In genomic region chr7:101065162-101065561, GRCh38 we compare ENCODE assay signal across 17 cellular contexts. TPM values are rescaled to one million over a fixed set of nuclear protein-coding genes. Genes with fewer than 3 reads are reported as not detected.
"Had no signal": no experiment of that assay in that cellular context is flagged by ENCODE, and none has a peak within 500 bp of the region (broad histone marks: within the 10 kb centered on the region; RNA-seq: fewer than 3 reads in every experiment).

No MANE protein-coding gene starts in this region.

RNA-seq across cellular contexts. Expression of gene MUC17, which starts 45.3 kb away (rescaled TPM):
- total RNA-seq: activated B cell treated with CpG ODN at 0.5 μM for 24 hours; activated CD4-positive, alpha-beta memory T cell treated with anti-CD3 and anti-CD28 coated beads for 36 hours; activated CD4-positive, alpha-beta T cell treated with anti-CD3 and anti-CD28 coated beads, Interleukin-2, amount 10 ng/mL, durations not matched to agents 24 days and 14 days; activated CD8-positive, alpha-beta memory T cell treated with anti-CD3 and anti-CD28 coated beads for 36 hours; activated CD8-positive, alpha-beta T cell treated with anti-CD3 and anti-CD28 coated beads for 36 hours; activated naive CD4-positive, alpha-beta T cell treated with anti-CD3 and anti-CD28 coated beads for 36 hours; activated naive CD4-positive, alpha-beta T cell treated with anti-CD3 and anti-CD28 coated beads, Interleukin-2, amount 50 U/mL, for 72 hours; activated naive CD8-positive, alpha-beta T cell treated with anti-CD3 and anti-CD28 coated beads for 36 hours; activated T-cell treated with anti-CD3 and anti-CD28 coated beads, Interleukin-2, amount 50 U/mL, for 4 hours; activated T-cell treated with anti-CD3 and anti-CD28 coated beads, Interleukin-2, amount 50 U/mL, for 72 hours; activated T-helper 1 cell treated with anti-CD3 and anti-CD28 coated beads, Interleukin-12 subunit alpha, Interleukin-12 subunit beta, Interleukin-2, Interleukin-4 antibody, amounts not matched to agents 30 ng/mL and 10 ng/mL and 1 ng/mL, durations not matched to agents 14 hours and 24 hours and 36 hours; activated T-helper 17 cell treated with anti-CD3 and anti-CD28 coated beads, Interleukin-2, amount 50 U/mL, for 72 hours; adrenal gland; aorta; astrocyte; cardiac septum; T-helper 2 cell treated with Interferon-gamma antibody and Interleukin-4, amounts not matched to agents 100 ng/mL and 5 ng/mL, for 36 hours had no signal
- polyA plus RNA-seq: adrenal gland had no signal
